Comparison of ENCODE assay signal across 9 cellular contexts in genomic region chr3:128994173-128994512, GRCh38. TPM values are rescaled to one million over a fixed set of nuclear protein-coding genes. Genes with fewer than 3 reads are reported as not detected.
DNase-seq lines count a peak whose midpoint lies in the region; ATAC-seq and TF ChIP-seq lines count a peak whose summit lies in the region.
"Had no signal": no experiment of that assay in that cellular context is flagged by ENCODE, and none has a peak within 500 bp of the region (broad histone marks: within the 10 kb centered on the region; RNA-seq: fewer than 3 reads in every experiment).

No MANE protein-coding gene starts in this region.

- intact Hi-C loops in activated B cell treated with CpG ODN at 0.5 μM for 24 hours (cut with micrococcal nuclease) = loop anchor here (1.0 kb wide), 2 partner anchors 22 to 33 kb away; no protein-coding TSS in a partner anchor

- no peak overlapping the region for H2BK5ac ChIP-seq in H9 (ENCODE audit: insufficient read length, low read length)

- no peak overlapping the region for H3K4ac ChIP-seq in H9 (ENCODE audit: low read depth, low read length)

- no peak overlapping the region for H2BK20ac ChIP-seq in H9 (ENCODE audit: low read depth, low read length, poor library complexity, severe bottlenecking)

- TF ChIP-seq CTCF in H9 (conservative IDR thresholded peaks at IDR 0.05) (no peak), activated B cell treated with CpG ODN at 0.5 μM for 24 hours (IDR thresholded peaks at IDR 0.05) (no peak)

- H3K18ac ChIP-seq in H9 (ENCODE audit: insufficient read length, low read depth, low read length) = no peak overlapping the region

- H4K8ac ChIP-seq in H9 (replicated peaks; ENCODE audit: insufficient read length, low read depth, low read length) = no peak overlapping the region

- no peak overlapping the region for H3K14ac ChIP-seq in H9 (ENCODE audit: insufficient read depth, low read length)

- DNase-seq in H9 = no peak
- DNase-seq in activated B cell treated with CpG ODN at 0.5 μM for 24 hours = no peak
- DNase-seq in globus pallidus (ENCODE audit: low spot score) = peak; percentile 41
- DNase-seq in H4 (ENCODE audit: low spot score) = no peak
- DNase-seq in NCI-H2196 treated with DMSO at 0.1 percent for 48 hours (lab: John Stamatoyannopoulos, UW; ENCODE audit: unreplicated experiment) = no peak
- DNase-seq in KG1 (lab: John Stamatoyannopoulos, UW) = no peak

- H3K4me1 Mint-ChIP-seq in H9 (peaks cover 21 to 30% of the 10 kb centered on the region in 2 experiments), activated B cell treated with CpG ODN at 0.5 μM for 24 hours (peaks cover 28% of the 10 kb centered on the region)

- H3K9ac ChIP-seq in H9 (ENCODE audit: extremely low read depth, insufficient read length, low read length) = no peak overlapping the region

- H3K9me3 ChIP-seq in H9 (ENCODE audit: control insufficient read depth, low read depth, low read length) = no peaks in the 10 kb centered on the region
- H3K9me3 ChIP-seq: thyroid gland had no signal

- no peak overlapping the region for H2BK120ac ChIP-seq in H9 (ENCODE audit: low read depth, low read length, poor library complexity, severe bottlenecking)

- peaks cover 7% of the 10 kb centered on the region; the same call in 1 of the 2 replicates for H3K27me3 ChIP-seq in H9 (ENCODE audit: insufficient read depth, low read length)
- H3K27me3 ChIP-seq: thyroid gland had no signal

- WGBS in H9 (ENCODE audit: extremely low coverage, insufficient read length, low lambda C conversion rate) = no CpG with 5 or more reads among the region's 13 CpGs

- no peak overlapping the region for H4K91ac ChIP-seq in H9 (ENCODE audit: insufficient read length, low read depth, low read length)

- H3K4me1 ChIP-seq in H9 (ENCODE audit: insufficient read depth, low read length) = no peaks in the 10 kb centered on the region; the same call in 1 of the 2 replicates

- no peak overlapping the region for H2AK5ac ChIP-seq in H9 (ENCODE audit: insufficient read length, low read length)

- H4K5ac ChIP-seq in H9 (ENCODE audit: insufficient read length, low read depth, low read length) = no peak overlapping the region

- H3K9me3 Mint-ChIP-seq in H9 (no peaks in the 10 kb centered on the region; a peak in 1 of 5 replicates), activated B cell treated with CpG ODN at 0.5 μM for 24 hours (no peaks in the 10 kb centered on the region)

- H3K27ac Mint-ChIP-seq in H9 (no peak overlapping the region), activated B cell treated with CpG ODN at 0.5 μM for 24 hours (no peak overlapping the region)

- H3K27me3 Mint-ChIP-seq in H9 (ENCODE audit: low read depth) (peaks cover 72% of the 10 kb centered on the region), activated B cell treated with CpG ODN at 0.5 μM for 24 hours (peaks cover 20% of the 10 kb centered on the region)

- H3K36me3 Mint-ChIP-seq in H9 (ENCODE audit: insufficient read depth in 1 of 3, low read depth in 3 of 3) = no peaks in the 10 kb centered on the region; a peak in 1 of 7 replicates
- H3K36me3 Mint-ChIP-seq in activated B cell treated with CpG ODN at 0.5 μM for 24 hours (ENCODE audit: low read depth) = no peaks in the 10 kb centered on the region

- H2AFZ ChIP-seq in H9 (ENCODE audit: low read length) = no peak overlapping the region

- H2BK15ac ChIP-seq in H9 (ENCODE audit: low read depth, low read length) = no peak overlapping the region

- H3K4me3 Mint-ChIP-seq in H9 = peak overlapping the region; percentile 22 to 70; a peak in 4 of 5 replicates
- peak overlapping the region; percentile 60 for H3K4me3 Mint-ChIP-seq in activated B cell treated with CpG ODN at 0.5 μM for 24 hours

- H3K79me1 ChIP-seq in H9 (ENCODE audit: insufficient read depth, low read depth, low read length, poor library complexity, severe bottlenecking) = no peaks in the 10 kb centered on the region

- H4K20me1 ChIP-seq in H9 (ENCODE audit: control insufficient read depth, insufficient read depth, insufficient read length) = no peaks in the 10 kb centered on the region

- no peak overlapping the region for H3T11ph ChIP-seq in H9 (ENCODE audit: low read length)

- ATAC-seq in activated B cell treated with CpG ODN at 0.5 μM for 24 hours (ENCODE audit: low read depth) = no peak

- peak overlapping the region; percentile 69 for H3K4me2 ChIP-seq in H9 (ENCODE audit: insufficient read depth, insufficient read length, low read length)

- CTCF ChIA-PET in activated B cell treated with CpG ODN at 0.5 μM for 24 hours (lab: Charles Lee) = interaction anchor here (0.9 to 3.2 kb wide), 5 partner anchors 22 to 59 kb away, joined by 3 to 22 read pairs (median 7); no protein-coding TSS in a partner anchor

- no peaks in the 10 kb centered on the region for H3K79me2 ChIP-seq in H9 (ENCODE audit: insufficient read depth, low read length)

- H3K27ac ChIP-seq in H9 (ENCODE audit: insufficient read length, low read depth, low read length) = no peak overlapping the region
- no peak overlapping the region for H3K27ac ChIP-seq in skin epidermis
- H3K27ac ChIP-seq: thyroid gland had no signal

- H2BK12ac ChIP-seq in H9 (ENCODE audit: insufficient read length, low read depth, low read length) = no peak overlapping the region

- H3K56ac ChIP-seq in H9 (ENCODE audit: insufficient read length, low read depth, low read length) = no peak overlapping the region

- peaks cover 9% of the 10 kb centered on the region for H3K23me2 ChIP-seq in H9 (ENCODE audit: insufficient read length, low read depth, low read length, poor library complexity, severe bottlenecking)

- H3K23ac ChIP-seq in H9 (ENCODE audit: insufficient read length, low read depth, low read length) = no peak overlapping the region

- POLR2A ChIA-PET in activated B cell treated with CpG ODN at 0.5 μM for 24 hours (lab: Charles Lee) = interaction anchor here (0.7 to 2.0 kb wide), 6 partner anchors 10 to 189 kb away, joined by 4 to 17 read pairs (median 6); partner anchors contain the start of genes ACAD9 and CNBP

- H3K4me3 ChIP-seq in skin epidermis = peak overlapping the region in 6 of 7 experiments; percentile 2 to 42 (median 36)

RNA-seq across cellular contexts. Expression of gene CFAP92, which starts 0.3 kb away (rescaled TPM):
- total RNA-seq in H9 (2021) (0.92 and 1.2 TPM in 2 replicates), activated B cell treated with CpG ODN at 0.5 μM for 24 hours (not detected in 2 replicates)
- 0.06 and 0.50 TPM in 2 replicates for total RNA-seq in H4 (2014; rRNA removed; shearing (Covaris generic))

RNA-seq across cellular contexts. Expression of gene EFCC1, which starts 7.0 kb away (rescaled TPM):
- 0.09 TPM in 1 of 2 replicates, not detected in the other for total RNA-seq in H9 (2021)
- total RNA-seq in activated B cell treated with CpG ODN at 0.5 μM for 24 hours = not detected in 2 replicates
- total RNA-seq in H4 (2014; rRNA removed; shearing (Covaris generic)) = 0.27 and 1.2 TPM in 2 replicates
- total RNA-seq: M059J had no signal
